In genomic region chr1:54942976-54943375, GRCh38 we compare ENCODE assay signal across 9 cellular contexts. TPM values are rescaled to one million over a fixed set of nuclear protein-coding genes. Genes with fewer than 3 reads are reported as not detected.
"Had no signal": no experiment of that assay in that cellular context is flagged by ENCODE, and none has a peak within 500 bp of the region (broad histone marks: within the 10 kb centered on the region; RNA-seq: fewer than 3 reads in every experiment).

No MANE protein-coding gene starts in this region.

- H3K27ac ChIP-seq: GM23248 had no signal

- DNase-seq: GM23248, GOT3, H7, KG1 had no signal

- H3K9ac ChIP-seq: GM23248 had no signal

- H3K4me3 ChIP-seq: GM23248, HAP-1 had no signal

- H2AFZ ChIP-seq: GM23248 had no signal

- FAIRE-seq: HTR-8/SVneo had no signal

- H3K4me1 ChIP-seq: HAP-1 had no signal

- H3K36me3 ChIP-seq: HAP-1 had no signal

- ATAC-seq: HCT116 had no signal

RNA-seq across cellular contexts. Expression of gene TMEM61, which starts 37.5 kb away (rescaled TPM):
- total RNA-seq: GM23248 had no signal
- polyA plus RNA-seq: GM23248, IgD-negative memory B cell had no signal

RNA-seq across cellular contexts. Expression of gene BSND, which starts 55.8 kb away (rescaled TPM):
- total RNA-seq: GM23248, H4 had no signal
- polyA plus RNA-seq: GM23248, IgD-negative memory B cell had no signal
